ENCODE assay signal across 27 cellular contexts in genomic region chr7:132193898-132194297, GRCh38.
"Had no signal": no experiment of that assay in that cellular context is flagged by ENCODE, and none has a peak within 500 bp of the region (broad histone marks: within the 10 kb centered on the region; RNA-seq: fewer than 3 reads in every experiment).

No MANE protein-coding gene starts in this region.

- H3K27me3 ChIP-seq: brain microvascular endothelial cell, dorsolateral prefrontal cortex had no signal

- H3K36me3 Mint-ChIP-seq: activated CD4-positive, alpha-beta memory T cell treated with anti-CD3 and anti-CD28 coated beads for 36 hours; activated CD8-positive, alpha-beta memory T cell treated with anti-CD3 and anti-CD28 coated beads, Interleukin-2, amount 10 ng/mL, durations not matched to agents 7 days and 5 days; activated naive CD8-positive, alpha-beta T cell had no signal

- H3K4me1 Mint-ChIP-seq: activated CD4-positive, alpha-beta T cell treated with anti-CD3 and anti-CD28 coated beads for 36 hours; activated CD4-positive, alpha-beta T cell treated with anti-CD3 and anti-CD28 coated beads, Interleukin-2, amount 10 ng/mL, durations not matched to agents 24 days and 14 days; activated CD8-positive, alpha-beta memory T cell treated with anti-CD3 and anti-CD28 coated beads, Interleukin-2, amount 10 ng/mL, durations not matched to agents 7 days and 5 days; central memory CD8-positive, alpha-beta T cell had no signal

- H3K27ac ChIP-seq: brain microvascular endothelial cell, coronary artery, dorsolateral prefrontal cortex had no signal

- DNase-seq: activated CD4-positive, alpha-beta memory T cell treated with anti-CD3 and anti-CD28 coated beads for 36 hours; activated CD4-positive, alpha-beta T cell treated with anti-CD3 and anti-CD28 coated beads for 36 hours; activated CD4-positive, alpha-beta T cell treated with anti-CD3 and anti-CD28 coated beads, Interleukin-2, amount 10 ng/mL, durations not matched to agents 24 days and 14 days; activated CD4-positive, CD25-positive, alpha-beta regulatory T cell; activated CD4-positive, CD25-positive, alpha-beta regulatory T cell treated with anti-CD3 and anti-CD28 coated beads, Interleukin-2, amount 50 U/mL, for 72 hours; activated CD8-positive, alpha-beta memory T cell treated with anti-CD3 and anti-CD28 coated beads, Interleukin-2, amount 10 ng/mL, durations not matched to agents 7 days and 5 days; activated CD8-positive, alpha-beta memory T cell treated with anti-CD3 and anti-CD28 coated beads, Interleukin-2, amount 50 U/mL, for 4 hours; activated CD8-positive, alpha-beta T cell treated with anti-CD3 and anti-CD28 coated beads, Interleukin-2, amount 10 ng/mL, durations not matched to agents 7 days and 5 days; activated gamma-delta T cell treated with Interleukin-2 at 50 U/mL for 16 hours; activated naive CD4-positive, alpha-beta T cell treated with anti-CD3 and anti-CD28 coated beads, Interleukin-2, amount 50 U/mL, for 16 hours; activated naive CD4-positive, alpha-beta T cell treated with Interleukin-2 at 50 U/mL for 16 hours; activated T-cell treated with anti-CD3 and anti-CD28 coated beads, Interleukin-2, amount 50 U/mL, for 1 hour; activated T-cell treated with anti-CD3 and anti-CD28 coated beads, Interleukin-2, amount 50 U/mL, for 72 hours; amniotic stem cell; anterior cingulate cortex; brain microvascular endothelial cell; dorsolateral prefrontal cortex; effector memory CD4-positive, alpha-beta T cell; endodermal cell; foreskin fibroblast; glutamatergic neuron; T-helper 2 cell had no signal

- H3K9me3 Mint-ChIP-seq: activated CD4-positive, alpha-beta memory T cell treated with anti-CD3 and anti-CD28 coated beads for 36 hours; activated CD4-positive, alpha-beta T cell treated with anti-CD3 and anti-CD28 coated beads, Interleukin-2, amount 10 ng/mL, durations not matched to agents 24 days and 14 days; activated T-cell treated with anti-CD3 and anti-CD28 coated beads, Interleukin-2, amount 50 U/mL, for 72 hours; central memory CD8-positive, alpha-beta T cell; dendritic cell treated with granulocyte-macrophage colony-stimulating factor and Interleukin-4, amounts not matched to agents 40 ng/mL and 50 ng/mL, for 4 days; endodermal cell had no signal

- H3K4me3 ChIP-seq: coronary artery, dorsolateral prefrontal cortex had no signal

- H3K27me3 Mint-ChIP-seq: activated CD4-positive, alpha-beta memory T cell treated with anti-CD3 and anti-CD28 coated beads for 36 hours; activated naive CD8-positive, alpha-beta T cell; central memory CD8-positive, alpha-beta T cell; dendritic cell treated with granulocyte-macrophage colony-stimulating factor and Interleukin-4, amounts not matched to agents 40 ng/mL and 50 ng/mL, for 4 days had no signal

- H3K27ac Mint-ChIP-seq: activated CD4-positive, alpha-beta memory T cell treated with anti-CD3 and anti-CD28 coated beads for 36 hours; activated CD4-positive, alpha-beta T cell treated with anti-CD3 and anti-CD28 coated beads for 36 hours; activated CD4-positive, alpha-beta T cell treated with anti-CD3 and anti-CD28 coated beads, Interleukin-2, amount 10 ng/mL, durations not matched to agents 24 days and 14 days; activated CD8-positive, alpha-beta memory T cell treated with anti-CD3 and anti-CD28 coated beads, Interleukin-2, amount 10 ng/mL, durations not matched to agents 7 days and 5 days; activated CD8-positive, alpha-beta T cell treated with anti-CD3 and anti-CD28 coated beads, Interleukin-2, amount 10 ng/mL, durations not matched to agents 7 days and 5 days; activated naive CD8-positive, alpha-beta T cell; activated T-cell treated with anti-CD3 and anti-CD28 coated beads, Interleukin-2, amount 50 U/mL, for 72 hours; dendritic cell treated with granulocyte-macrophage colony-stimulating factor and Interleukin-4, amounts not matched to agents 40 ng/mL and 50 ng/mL, for 4 days; endodermal cell had no signal

- H3K36me3 ChIP-seq: brain microvascular endothelial cell had no signal

- ATAC-seq: activated CD4-positive, alpha-beta T cell treated with anti-CD3 and anti-CD28 coated beads for 36 hours; activated CD8-positive, alpha-beta memory T cell treated with anti-CD3 and anti-CD28 coated beads, Interleukin-2, amount 10 ng/mL, durations not matched to agents 7 days and 5 days; activated CD8-positive, alpha-beta T cell treated with anti-CD3 and anti-CD28 coated beads, Interleukin-2, amount 10 ng/mL, durations not matched to agents 7 days and 5 days; activated T-cell treated with anti-CD3 and anti-CD28 coated beads, Interleukin-2, amount 50 U/mL, for 72 hours; esophagus mucosa had no signal

- H3K4me3 Mint-ChIP-seq: activated CD4-positive, alpha-beta memory T cell treated with anti-CD3 and anti-CD28 coated beads for 36 hours; activated CD4-positive, alpha-beta T cell treated with anti-CD3 and anti-CD28 coated beads for 36 hours; activated CD4-positive, alpha-beta T cell treated with anti-CD3 and anti-CD28 coated beads, Interleukin-2, amount 10 ng/mL, durations not matched to agents 24 days and 14 days; activated CD8-positive, alpha-beta memory T cell treated with anti-CD3 and anti-CD28 coated beads, Interleukin-2, amount 10 ng/mL, durations not matched to agents 7 days and 5 days; activated CD8-positive, alpha-beta T cell treated with anti-CD3 and anti-CD28 coated beads, Interleukin-2, amount 10 ng/mL, durations not matched to agents 7 days and 5 days; activated naive CD8-positive, alpha-beta T cell; activated T-cell treated with anti-CD3 and anti-CD28 coated beads, Interleukin-2, amount 50 U/mL, for 72 hours; central memory CD8-positive, alpha-beta T cell; dendritic cell treated with granulocyte-macrophage colony-stimulating factor and Interleukin-4, amounts not matched to agents 40 ng/mL and 50 ng/mL, for 4 days; endodermal cell had no signal
